In genomic region chr21:42012344-42012743, GRCh38 we compare ENCODE assay signal across 16 cellular contexts. TPM values are rescaled to one million over a fixed set of nuclear protein-coding genes. Genes with fewer than 3 reads are reported as not detected.
DNase-seq lines count a peak whose midpoint lies in the region; ATAC-seq and TF ChIP-seq lines count a peak whose summit lies in the region.
"Had no signal": no experiment of that assay in that cellular context is flagged by ENCODE, and none has a peak within 500 bp of the region (broad histone marks: within the 10 kb centered on the region; RNA-seq: fewer than 3 reads in every experiment).

No MANE protein-coding gene starts in this region.

- no peak for TF ChIP-seq CTCF in PC-3 (conservative IDR thresholded peaks at IDR 0.05; ENCODE audit: low read depth, low read length)
- TF ChIP-seq CTCF in glutamatergic neuron (IDR thresholded peaks at IDR 0.05; ENCODE audit: partially characterized antibody, unreplicated experiment): no peak
- no peak for TF ChIP-seq CTCF in transverse colon (IDR thresholded peaks at IDR 0.05)
- TF ChIP-seq CTCF in hepatocyte (IDR thresholded peaks at IDR 0.05; ENCODE audit: poor library complexity): no peak

- in situ Hi-C loops in transverse colon (cut with MboI; ENCODE audit: low pct_ligation_motif_present in 1 of 4, low pct_unique_long_range_greater_than_20kb in 1 of 4, low sequenced_read_pairs in 3 of 4): no loop called here

- BruUV-seq in PC-3 (replicated peaks; lab: Mats Ljungman, UMichigan): no TSS peak

- peaks cover 6% of the 10 kb centered on the region for H3K36me3 Mint-ChIP-seq in activated naive CD8-positive, alpha-beta T cell
- H3K36me3 Mint-ChIP-seq in activated naive CD8-positive, alpha-beta T cell treated with anti-CD3 and anti-CD28 coated beads for 36 hours: peaks cover 15% of the 10 kb centered on the region
- peaks cover 6% of the 10 kb centered on the region for H3K36me3 Mint-ChIP-seq in glutamatergic neuron (ENCODE audit: unreplicated experiment)

- H3K27me3 ChIP-seq in PC-3 (ENCODE audit: low read length) (no peaks in the 10 kb centered on the region), transverse colon (no peaks in the 10 kb centered on the region), hepatocyte (no peaks in the 10 kb centered on the region)
- H3K27me3 ChIP-seq: body of pancreas had no signal

- TF ChIP-seq EP300 in transverse colon (IDR thresholded peaks at IDR 0.05; ENCODE audit: low read depth): no peak

- no peaks in the 10 kb centered on the region for H3K9me3 Mint-ChIP-seq in activated naive CD8-positive, alpha-beta T cell (ENCODE audit: low read depth)
- no peaks in the 10 kb centered on the region for H3K9me3 Mint-ChIP-seq in activated naive CD8-positive, alpha-beta T cell treated with anti-CD3 and anti-CD28 coated beads for 36 hours
- H3K9me3 Mint-ChIP-seq in glutamatergic neuron (ENCODE audit: unreplicated experiment): peaks cover 19% of the 10 kb centered on the region

- no peak overlapping the region for H3K27ac Mint-ChIP-seq in activated naive CD8-positive, alpha-beta T cell
- no peak overlapping the region for H3K27ac Mint-ChIP-seq in activated naive CD8-positive, alpha-beta T cell treated with anti-CD3 and anti-CD28 coated beads for 36 hours
- no peak overlapping the region for H3K27ac Mint-ChIP-seq in glutamatergic neuron (ENCODE audit: unreplicated experiment)

- H3K4me2 ChIP-seq in PC-3 (ENCODE audit: low read length) (peak overlapping the region; percentile 89; the same call in 1 of the 2 replicates), hepatocyte (no peak overlapping the region)

- POLR2A ChIA-PET in PC-3 (lab: Charles Lee; ENCODE audit: unreplicated experiment): no interaction called here

- H3K9me2 ChIP-seq in PC-3 (replicated peaks; ENCODE audit: low read length): no peaks in the 10 kb centered on the region
- no peaks in the 10 kb centered on the region for H3K9me2 ChIP-seq in hepatocyte (replicated peaks; ENCODE audit: insufficient read depth)

- ATAC-seq in PC-3 (no peak), GM18873 (IDR thresholded peaks at IDR 0.05; ENCODE audit: low FRiP score, unreplicated experiment) (no peak)
- ATAC-seq: body of pancreas, mucosa of descending colon had no signal

- peak; percentile 39 for TF ChIP-seq POLR2A in transverse colon (IDR thresholded peaks at IDR 0.05)

- H3K4me3 ChIP-seq in PC-3 (ENCODE audit: low read length): no peak overlapping the region
- H3K4me3 ChIP-seq in transverse colon: no peak overlapping the region
- no peak overlapping the region for H3K4me3 ChIP-seq in hepatocyte
- H3K4me3 ChIP-seq: BLaER1, body of pancreas, mucosa of descending colon, SK-N-MC had no signal

- peak overlapping the region; percentile 54 for H3K4me3 Mint-ChIP-seq in activated naive CD8-positive, alpha-beta T cell
- H3K4me3 Mint-ChIP-seq in activated naive CD8-positive, alpha-beta T cell treated with anti-CD3 and anti-CD28 coated beads for 36 hours: no peak overlapping the region
- H3K4me3 Mint-ChIP-seq in glutamatergic neuron (ENCODE audit: unreplicated experiment): peak overlapping the region; percentile 43

- H3K36me3 ChIP-seq in PC-3 (ENCODE audit: low read depth, low read length) (no peaks in the 10 kb centered on the region; the same call in 1 of the 2 replicates), transverse colon (no peaks in the 10 kb centered on the region), hepatocyte (replicated peaks; ENCODE audit: insufficient read depth, low read depth) (no peaks in the 10 kb centered on the region)
- H3K36me3 ChIP-seq: BLaER1 had no signal

- H3F3A ChIP-seq in PC-3 (ENCODE audit: low read length, unreplicated experiment): no peaks in the 10 kb centered on the region

- H3K27ac ChIP-seq in PC-3 (ENCODE audit: low read length) (no peak overlapping the region), transverse colon (peak overlapping the region; percentile 50 to 99 (median 99)), hepatocyte (no peak overlapping the region)
- H3K27ac ChIP-seq: BLaER1, body of pancreas, SK-N-MC had no signal

- no peak for DNase-seq in activated naive CD8-positive, alpha-beta T cell treated with anti-CD3 and anti-CD28 coated beads for 36 hours
- DNase-seq in PC-3 (no peak), glutamatergic neuron (no peak), transverse colon (peak; percentile 23), AG20443 (ENCODE audit: low spot score) (no peak), hepatocyte (ENCODE audit: low spot score) (no peak)
- DNase-seq: body of pancreas; foreskin melanocyte; GDM1; H7; stimulated activated CD4-positive, alpha-beta T cell treated with anti-CD3 and anti-CD28 coated beads, Interleukin-2, amount 100 ng/mL, for 24 hours had no signal

- peaks cover 34% of the 10 kb centered on the region for H3K79me2 ChIP-seq in PC-3 (ENCODE audit: low read length)
- peaks cover 14% of the 10 kb centered on the region for H3K79me2 ChIP-seq in hepatocyte

- H3K4me1 ChIP-seq in PC-3 (ENCODE audit: insufficient read depth, low read length) (peaks cover 24% of the 10 kb centered on the region), transverse colon (peaks cover 5 to 31% (median 19%) of the 10 kb centered on the region in 4 donors), hepatocyte (ENCODE audit: insufficient read depth) (no peaks in the 10 kb centered on the region)

- WGBS in transverse colon (ENCODE audit: low coverage in 1 of 2), 2 donors: 53 to 77% methylated on average over 6 to 9 of the region's 9 CpGs
- WGBS in hepatocyte (ENCODE audit: low lambda C conversion rate, missing lambda C conversion rate): 93% methylated on average over 9 of the region's 9 CpGs

- H2AFZ ChIP-seq in PC-3 (ENCODE audit: low read length): no peak overlapping the region
- no peak overlapping the region for H2AFZ ChIP-seq in hepatocyte

- H3K9me3 ChIP-seq in PC-3 (ENCODE audit: low read length) (no peaks in the 10 kb centered on the region), transverse colon (no peaks in the 10 kb centered on the region), hepatocyte (ENCODE audit: low read depth) (no peaks in the 10 kb centered on the region)
- H3K9me3 ChIP-seq: body of pancreas, mucosa of descending colon had no signal

- no peaks in the 10 kb centered on the region for H3K27me3 Mint-ChIP-seq in activated naive CD8-positive, alpha-beta T cell
- peaks cover 5% of the 10 kb centered on the region for H3K27me3 Mint-ChIP-seq in activated naive CD8-positive, alpha-beta T cell treated with anti-CD3 and anti-CD28 coated beads for 36 hours
- H3K27me3 Mint-ChIP-seq in glutamatergic neuron (ENCODE audit: unreplicated experiment): peaks cover 23% of the 10 kb centered on the region

- peaks cover 14% of the 10 kb centered on the region for H3K4me1 Mint-ChIP-seq in activated naive CD8-positive, alpha-beta T cell (ENCODE audit: low read depth)
- peaks cover 13% of the 10 kb centered on the region for H3K4me1 Mint-ChIP-seq in activated naive CD8-positive, alpha-beta T cell treated with anti-CD3 and anti-CD28 coated beads for 36 hours
- H3K4me1 Mint-ChIP-seq in glutamatergic neuron (ENCODE audit: low read depth, unreplicated experiment): no peaks in the 10 kb centered on the region

- intact Hi-C loops in PC-3 (cut with micrococcal nuclease) (no loop called here), transverse colon (cut with DNase I; ENCODE audit: low total_unique reads) (no loop called here)

- H3K9ac ChIP-seq in PC-3 (ENCODE audit: low read length): no peak overlapping the region
- H3K9ac ChIP-seq: BLaER1 had no signal

- H4K20me1 ChIP-seq in PC-3 (ENCODE audit: low read length) (no peaks in the 10 kb centered on the region), hepatocyte (ENCODE audit: insufficient read depth, poor library complexity, severe bottlenecking) (no peaks in the 10 kb centered on the region)

- CTCF ChIA-PET in PC-3 (lab: Charles Lee): interaction anchor here (0.5 to 0.6 kb wide), 2 partner anchors 9 to 105 kb away, joined by 3 read pairs; no protein-coding TSS in a partner anchor

RNA-seq across cellular contexts. Expression of gene ZBTB21, which starts 2.2 kb away (rescaled TPM):
- total RNA-seq in activated naive CD8-positive, alpha-beta T cell treated with anti-CD3 and anti-CD28 coated beads for 36 hours: 10 to 100 TPM; 29.6 to 29.7 TPM
- total RNA-seq in PC-3 (2014; rRNA removed) (8.1 and 9.2 TPM in 2 replicates), glutamatergic neuron (ENCODE audit: unreplicated experiment) (21.2 TPM), transverse colon (10 to 100 TPM in 2 of 4 donors, 1 to 10 TPM in 2; 5.2 to 19.5 (median 9.7) TPM), hepatocyte (13.8 and 21.5 TPM in 2 replicates)
- polyA plus RNA-seq in hepatocyte: 6.0 and 8.1 TPM in 2 replicates

RNA-seq across cellular contexts. Expression of gene C2CD2, which starts 58.5 kb away (rescaled TPM):
- 1 to 10 TPM; 6.3 to 7.6 TPM for total RNA-seq in activated naive CD8-positive, alpha-beta T cell treated with anti-CD3 and anti-CD28 coated beads for 36 hours
- total RNA-seq in PC-3 (2014; rRNA removed) (50.4 and 81.4 TPM in 2 replicates), glutamatergic neuron (ENCODE audit: unreplicated experiment) (0.78 TPM), transverse colon (10 to 100 TPM in 1 of 4 donors, 1 to 10 TPM in 3; 3.0 to 15.7 (median 7.4) TPM), hepatocyte (8.6 and 13.9 TPM in 2 replicates)
- polyA plus RNA-seq in hepatocyte: 6.4 and 7.3 TPM in 2 replicates

RNA-seq across cellular contexts. Expression of gene UMODL1, which starts 58.8 kb away (rescaled TPM):
- not detected for total RNA-seq in activated naive CD8-positive, alpha-beta T cell treated with anti-CD3 and anti-CD28 coated beads for 36 hours
- total RNA-seq in PC-3 (2014; rRNA removed): 0.58 TPM in 1 of 2 replicates, not detected in the other
- not detected for total RNA-seq in glutamatergic neuron (ENCODE audit: unreplicated experiment)
- 1 to 10 TPM in 1 of 4 donors, under 1 TPM in 2, not detected in 1; 0.16 to 3.2 (median 0.68) TPM for total RNA-seq in transverse colon
- total RNA-seq in hepatocyte: 0.16 and 0.47 TPM in 2 replicates
- polyA plus RNA-seq in hepatocyte: 0.15 TPM in 1 of 2 replicates, not detected in the other
- total RNA-seq: body of pancreas had no signal

Comparison
In these comparisons a context has a peak if more than half of its experiments do, and no peak if none do; other contexts are left out.
1. H3K27ac ChIP-seq: peak in transverse colon (4 of 4); none in PC-3 (single experiment) and hepatocyte (single experiment).